In genomic region chr7:80918909-80919721, GRCh38 we compare ENCODE assay signal across 8 cellular contexts. TPM values are rescaled to one million over a fixed set of nuclear protein-coding genes. Genes with fewer than 3 reads are reported as not detected.
DNase-seq lines count a peak whose midpoint lies in the region; ATAC-seq, FAIRE-seq and TF ChIP-seq lines count a peak whose summit lies in the region.

Gene SEMA3C (minus strand): TSS chr7:80919051. CDS start chr7:80916781, 2,270 bp downstream.

- intact Hi-C loops in left ventricle myocardium inferior (cut with micrococcal nuclease) (loop anchor here (10.0 kb wide), 1 partner anchor 224 kb away; no protein-coding TSS in a partner anchor), ovary (cut with DNase I) (loop anchor here in 1 of 4 donors (10.0 kb wide), 1 partner anchor 194 kb away; no protein-coding TSS in a partner anchor)

- no peaks in the 10 kb centered on the region for H3K36me3 ChIP-seq in left ventricle myocardium inferior
- no peaks in the 10 kb centered on the region for H3K36me3 ChIP-seq in ovary

- H3K4me1 ChIP-seq in left ventricle myocardium inferior (peaks cover 29% of the 10 kb centered on the region), ovary (ENCODE audit: insufficient read depth) (no peaks in the 10 kb centered on the region)

- H3K4me3 ChIP-seq in AG04449 (ENCODE audit: low read depth, low read length), result peak within 1 kb of the TSS; percentile 73
- H3K4me3 ChIP-seq in left ventricle myocardium inferior, result peak within 1 kb of the TSS; percentile 74
- H3K4me3 ChIP-seq in ovary, result peak within 1 kb of the TSS; percentile 63

- no peaks in the 10 kb centered on the region for H3K9me3 ChIP-seq in left ventricle myocardium inferior (replicated peaks)
- no peaks in the 10 kb centered on the region for H3K9me3 ChIP-seq in ovary

- H3K27me3 ChIP-seq in left ventricle myocardium inferior (ENCODE audit: low read depth) (peaks cover 23% of the 10 kb centered on the region), ovary (no peaks in the 10 kb centered on the region)

- POLR2A ChIA-PET in AG04449 (lab: Yijun Ruan, JAX), result interaction anchor here (0.7 to 1.8 kb wide), 12 partner anchors 11 to 557 kb away, joined by 3 to 11 read pairs (median 4); no protein-coding TSS in a partner anchor

- WGBS in ovary, 3 donors, result 3 to 5% (median 4%) methylated on average over 56 to 71 of the region's 71 CpGs

- TF ChIP-seq POLR2A in ovary (IDR thresholded peaks at IDR 0.05), result peak; percentile 26

- CTCF ChIA-PET in AG04449 (lab: Yijun Ruan, JAX), result interaction anchor here (0.8 to 6.0 kb wide), 14 partner anchors 9 to 551 kb away, joined by 3 to 32 read pairs (median 6); no protein-coding TSS in a partner anchor

- H3K27ac ChIP-seq in left ventricle myocardium inferior (replicated peaks) (peak within 1 kb of the TSS; percentile 85), ovary (peak within 1 kb of the TSS; percentile 9 to 31)

- no peak for FAIRE-seq in GM18507 (lab: Jason Lieb, UNC)

- TF ChIP-seq EP300 in ovary (IDR thresholded peaks at IDR 0.05), result no peak

- peak; percentile 79 for ATAC-seq in HG03342 (IDR thresholded peaks at IDR 0.05; ENCODE audit: unreplicated experiment)

- TF ChIP-seq CTCF in AG04449 (IDR thresholded peaks at IDR 0.05; ENCODE audit: insufficient read depth, low read length, missing control alignments) (peak; percentile 8), left ventricle myocardium inferior (IDR thresholded peaks at IDR 0.05; ENCODE audit: borderline replicate concordance) (no peak), ovary (IDR thresholded peaks at IDR 0.05) (no peak)

- DNase-seq in AG04449 (ENCODE audit: low read depth, low spot score) (no peak), GM18507 (ENCODE audit: extremely low spot score, insufficient read length, low read depth) (peak; percentile 2), NCI-H748 (lab: John Stamatoyannopoulos, UW; ENCODE audit: unreplicated experiment) (peak; percentile 95), anterior cingulate cortex (lab: John Stamatoyannopoulos, UW) (peak; percentile 13 to 90 (median 78)), left ventricle myocardium inferior (peak; percentile 90), ovary (peak; percentile 89 to 96 (median 92))
- DNase-seq in stimulated activated naive CD4-positive, alpha-beta T cell (lab: John Stamatoyannopoulos, UW), result no peak

RNA-seq across cellular contexts. Expression of gene SEMA3C, which starts in this region (rescaled TPM):
- 66.5 TPM for total RNA-seq in left ventricle myocardium inferior
- total RNA-seq in ovary, result 10 to 100 TPM; 20.1 to 91.9 (median 56.5) TPM
- 10 to 100 TPM; 23.9 to 53.5 TPM for polyA plus RNA-seq in ovary

Comparison
In these comparisons a context has a peak if more than half of its experiments do, and no peak if none do; other contexts are left out.
1. DNase-seq: peak in GM18507 (single experiment), NCI-H748 (single experiment), anterior cingulate cortex (58 of 58), left ventricle myocardium inferior (single experiment) and ovary (5 of 5); none in AG04449 (single experiment) and stimulated activated naive CD4-positive, alpha-beta T cell (0 of 6).
2. Peak in every context shown above with its lines, with median percentiles within 50 percentile points of each other: H3K4me3 ChIP-seq.